In genomic region chr2:179224361-179224760, GRCh38 we compare ENCODE assay signal across 19 cellular contexts. TPM values are rescaled to one million over a fixed set of nuclear protein-coding genes. Genes with fewer than 3 reads are reported as not detected.
DNase-seq lines count a peak whose midpoint lies in the region; ATAC-seq and TF ChIP-seq lines count a peak whose summit lies in the region.
"Had no signal": no experiment of that assay in that cellular context is flagged by ENCODE, and none has a peak within 500 bp of the region (broad histone marks: within the 10 kb centered on the region; RNA-seq: fewer than 3 reads in every experiment).

No MANE protein-coding gene starts in this region.

- H3K36me3 Mint-ChIP-seq in activated B cell treated with CpG ODN at 0.5 μM for 24 hours (ENCODE audit: low read depth) (peaks cover 5% of the 10 kb centered on the region), memory B cell (peaks cover 5% of the 10 kb centered on the region)
- H3K36me3 Mint-ChIP-seq: CD8-positive, alpha-beta T cell had no signal

- intact Hi-C loops in activated B cell treated with CpG ODN at 0.5 μM for 24 hours (cut with micrococcal nuclease) (no loop called here), ovary (cut with DNase I) (no loop called here)

- H3K36me3 ChIP-seq in HAP-1 (replicated peaks) (no peaks in the 10 kb centered on the region), ovary (no peaks in the 10 kb centered on the region)
- H3K36me3 ChIP-seq: BLaER1, SJSA1 had no signal

- H3K9me3 ChIP-seq in HAP-1 (no peaks in the 10 kb centered on the region), ovary (no peaks in the 10 kb centered on the region)
- H3K9me3 ChIP-seq: BLaER1, SJSA1 had no signal

- H3K27ac ChIP-seq in ovary: no peak overlapping the region
- H3K27ac ChIP-seq: BLaER1, KMS-11, SJSA1 had no signal

- no peak overlapping the region for H3K4me3 Mint-ChIP-seq in activated B cell treated with CpG ODN at 0.5 μM for 24 hours
- no peak overlapping the region for H3K4me3 Mint-ChIP-seq in memory B cell
- H3K4me3 Mint-ChIP-seq: CD8-positive, alpha-beta T cell; H9 had no signal

- DNase-seq in HAP-1 (ENCODE audit: low spot score in 2 of 2) (peak; percentile 49 to 50), activated B cell treated with CpG ODN at 0.5 μM for 24 hours (no peak), memory B cell (ENCODE audit: low spot score in 2 of 2) (no peak), superior temporal gyrus (ENCODE audit: extremely low spot score) (peak; percentile 33), foreskin fibroblast (no peak), ovary (no peak), NCI-H1417 treated with DMSO at 0.1 percent for 48 hours (lab: John Stamatoyannopoulos, UW) (no peak)
- DNase-seq: CD8-positive, alpha-beta T cell; DND-41; H9; NCI-H1105; NCI-H2029 treated with DMSO at 0.1 percent for 48 hours; NCI-H226; NCI-H510A treated with DMSO at 0.1 percent for 48 hours; NCI-H748 treated with DMSO at 0.1 percent for 48 hours had no signal

- TF ChIP-seq EP300 in ovary (IDR thresholded peaks at IDR 0.05): no peak

- H3K27ac Mint-ChIP-seq in activated B cell treated with CpG ODN at 0.5 μM for 24 hours (peak overlapping the region; percentile 11), memory B cell (peak overlapping the region; percentile 73)
- H3K27ac Mint-ChIP-seq: CD8-positive, alpha-beta T cell had no signal

- H3K4me1 ChIP-seq in HAP-1 (peaks cover 10% of the 10 kb centered on the region), ovary (ENCODE audit: insufficient read depth) (no peaks in the 10 kb centered on the region)
- H3K4me1 ChIP-seq: BLaER1, SJSA1 had no signal

- H3K9me3 Mint-ChIP-seq in activated B cell treated with CpG ODN at 0.5 μM for 24 hours: no peaks in the 10 kb centered on the region
- H3K9me3 Mint-ChIP-seq in memory B cell: no peaks in the 10 kb centered on the region
- H3K9me3 Mint-ChIP-seq: CD8-positive, alpha-beta T cell; H9 had no signal

- H3K27me3 ChIP-seq in HAP-1 (ENCODE audit: low read depth) (no peaks in the 10 kb centered on the region), ovary (no peaks in the 10 kb centered on the region)
- H3K27me3 ChIP-seq: BLaER1, SJSA1 had no signal

- H3K4me3 ChIP-seq in HAP-1 (no peak overlapping the region), foreskin fibroblast (ENCODE audit: low read depth in 1 of 2, low read length in 2 of 2) (no peak overlapping the region), ovary (no peak overlapping the region)
- H3K4me3 ChIP-seq: BLaER1, GM12878, SJSA1 had no signal

- TF ChIP-seq CTCF in activated B cell treated with CpG ODN at 0.5 μM for 24 hours (IDR thresholded peaks at IDR 0.05) (no peak), foreskin fibroblast (IDR thresholded peaks at IDR 0.05; ENCODE audit: low read depth, low read length) (no peak), ovary (IDR thresholded peaks at IDR 0.05) (no peak)

- H3K4me1 Mint-ChIP-seq in activated B cell treated with CpG ODN at 0.5 μM for 24 hours (peaks cover 56% of the 10 kb centered on the region), memory B cell (peaks cover 28% of the 10 kb centered on the region)

- in situ Hi-C loops in HAP-1 (cut with MboI; ENCODE audit: low sequenced_read_pairs): no loop called here

- POLR2A ChIA-PET in activated B cell treated with CpG ODN at 0.5 μM for 24 hours (lab: Charles Lee): no interaction called here

- ATAC-seq in activated B cell treated with CpG ODN at 0.5 μM for 24 hours (ENCODE audit: low read depth) (no peak), memory B cell (ENCODE audit: low read depth) (no peak)
- ATAC-seq: CD8-positive, alpha-beta T cell; GM12878 had no signal

- no peak for TF ChIP-seq POLR2A in ovary (IDR thresholded peaks at IDR 0.05)

- H3K27me3 Mint-ChIP-seq in activated B cell treated with CpG ODN at 0.5 μM for 24 hours (no peaks in the 10 kb centered on the region), memory B cell (no peaks in the 10 kb centered on the region)

- 61 to 68% (median 63%) methylated on average over 2 of the region's 2 CpGs for WGBS in ovary, 3 donors

- CTCF ChIA-PET in activated B cell treated with CpG ODN at 0.5 μM for 24 hours (lab: Charles Lee): no interaction called here

RNA-seq across cellular contexts. Expression of gene SESTD1, which starts 40.3 kb away (rescaled TPM):
- 49.2 and 49.6 TPM in 2 replicates for total RNA-seq in activated B cell treated with CpG ODN at 0.5 μM for 24 hours
- total RNA-seq in ovary: 10 to 100 TPM; 11.7 to 54.2 (median 41.5) TPM
- polyA plus RNA-seq in ovary: 10 to 100 TPM in 1 of 2 donors, 1 to 10 TPM in 1; 6.9 to 24.4 TPM

Comparison
In these comparisons a context has a peak if more than half of its experiments do, and no peak if none do; other contexts are left out.
1. DNase-seq: peak in HAP-1 (2 of 2) and superior temporal gyrus (single experiment); none in activated B cell treated with CpG ODN at 0.5 μM for 24 hours (single experiment), memory B cell (0 of 2), foreskin fibroblast (0 of 2), ovary (0 of 5) and NCI-H1417 treated with DMSO at 0.1 percent for 48 hours (single experiment).